In genomic region chr1:22326931-22327330, GRCh38 we compare ENCODE assay signal across 26 cellular contexts.
DNase-seq lines count a peak whose midpoint lies in the region; ATAC-seq and TF ChIP-seq lines count a peak whose summit lies in the region.
"Had no signal": no experiment of that assay in that cellular context is flagged by ENCODE, and none has a peak within 500 bp of the region (broad histone marks: within the 10 kb centered on the region; RNA-seq: fewer than 3 reads in every experiment).

No MANE protein-coding gene starts in this region.

- POLR2A ChIA-PET in WTC11 (lab: Charles Lee): no interaction called here

- 0 out of 2 replicates have a peak, but pooled peaks cover 3% of the 10 kb centered on the region for H3K9me3 Mint-ChIP-seq in WTC11
- H3K9me3 Mint-ChIP-seq in stimulated activated effector memory CD8-positive, alpha-beta T cell treated with anti-CD3 and anti-CD28 coated beads, Interleukin-12 subunit alpha, Interleukin-12 subunit beta, amount 100 ng/mL, for 72 hours: no peaks in the 10 kb centered on the region

- peaks cover 3 to 85% (median 72%) of the 10 kb centered on the region in 10 experiments; a peak in 17 of 20 replicates for H3K4me1 ChIP-seq in BLaER1 treated with 17β-estradiol and CSF1 and Interleukin-3, amounts not matched to agents 10 nM and 100 nM
- H3K4me1 ChIP-seq: A549, Caco-2, HAP-1, Peyer's patch had no signal

- ATAC-seq in WTC11 (no peak), left lobe of liver (no peak), sciatic nerve (no peak)
- ATAC-seq in stimulated activated effector memory CD8-positive, alpha-beta T cell treated with anti-CD3 and anti-CD28 coated beads, Interleukin-12 subunit alpha, Interleukin-12 subunit beta, amount 100 ng/mL, for 72 hours: no peak
- ATAC-seq: A549, GM12878, HepG2 had no signal

- H3K27ac Mint-ChIP-seq in WTC11: peak overlapping the region; percentile 18; the same call in 1 of the 2 replicates
- H3K27ac Mint-ChIP-seq in stimulated activated effector memory CD8-positive, alpha-beta T cell treated with anti-CD3 and anti-CD28 coated beads, Interleukin-12 subunit alpha, Interleukin-12 subunit beta, amount 100 ng/mL, for 72 hours: no peak overlapping the region
- H3K27ac Mint-ChIP-seq: B cell; CD4-positive, CD25-positive, alpha-beta regulatory T cell had no signal

- no peak overlapping the region for H3K9ac ChIP-seq in BLaER1 treated with 17β-estradiol and CSF1 and Interleukin-3, amounts not matched to agents 10 nM and 100 nM
- H3K9ac ChIP-seq: GM23248 had no signal

- H3K27me3 ChIP-seq in BLaER1 treated with 17β-estradiol and CSF1 and Interleukin-3, amounts not matched to agents 10 nM and 100 nM: no peaks in the 10 kb centered on the region
- H3K27me3 ChIP-seq: Peyer's patch had no signal

- TF ChIP-seq CTCF in WTC11 (IDR thresholded peaks at IDR 0.05): no peak

- peak overlapping the region in 6 of 11 experiments; percentile 2 to 59 (median 32); a peak in 7 of 22 replicates for H3K27ac ChIP-seq in BLaER1 treated with 17β-estradiol and CSF1 and Interleukin-3, amounts not matched to agents 10 nM and 100 nM
- H3K27ac ChIP-seq: A549, GM23248, HL-60, Peyer's patch had no signal

- DNase-seq in WTC11 (ENCODE audit: low spot score) (no peak), left lobe of liver (ENCODE audit: low spot score) (peak; percentile 34), sciatic nerve (ENCODE audit: low spot score) (peak; percentile 27), NCI-H128 (lab: John Stamatoyannopoulos, UW; ENCODE audit: unreplicated experiment) (no peak), hippocampal formation (lab: John Stamatoyannopoulos, UW) (no peak)
- DNase-seq in stimulated activated effector memory CD8-positive, alpha-beta T cell treated with anti-CD3 and anti-CD28 coated beads, Interleukin-12 subunit alpha, Interleukin-12 subunit beta, amount 100 ng/mL, for 72 hours (ENCODE audit: low spot score in 2 of 2): no peak
- DNase-seq in activated CD4-positive, alpha-beta T cell treated with anti-CD3 and anti-CD28 coated beads, Interleukin-2, amount 50 U/mL, for 48 hours: no peak
- DNase-seq: CD4-positive, CD25-positive, alpha-beta regulatory T cell; DND-41; GM23248; KBM-7; MM.1S; NCI-H1048; NCI-H1436; NCI-H2029 treated with DMSO at 0.1 percent for 48 hours; NCI-H345; NCI-H774 had no signal

- H3K4me3 Mint-ChIP-seq in WTC11: no peak overlapping the region
- no peak overlapping the region for H3K4me3 Mint-ChIP-seq in stimulated activated effector memory CD8-positive, alpha-beta T cell treated with anti-CD3 and anti-CD28 coated beads, Interleukin-12 subunit alpha, Interleukin-12 subunit beta, amount 100 ng/mL, for 72 hours
- H3K4me3 Mint-ChIP-seq: B cell; CD4-positive, CD25-positive, alpha-beta regulatory T cell had no signal

- peak overlapping the region in 10 of 11 experiments; percentile 5 to 83 (median 70); a peak in 18 of 22 replicates for H3K4me2 ChIP-seq in BLaER1 treated with 17β-estradiol and CSF1 and Interleukin-3, amounts not matched to agents 10 nM and 100 nM
- H3K4me2 ChIP-seq: A549 had no signal

- H3K36me3 ChIP-seq in BLaER1 treated with 17β-estradiol and CSF1 and Interleukin-3, amounts not matched to agents 10 nM and 100 nM: no peaks in the 10 kb centered on the region
- H3K36me3 ChIP-seq: HAP-1, Peyer's patch had no signal

- H3K4me1 Mint-ChIP-seq in WTC11: peaks cover 4% of the 10 kb centered on the region
- H3K4me1 Mint-ChIP-seq in stimulated activated effector memory CD8-positive, alpha-beta T cell treated with anti-CD3 and anti-CD28 coated beads, Interleukin-12 subunit alpha, Interleukin-12 subunit beta, amount 100 ng/mL, for 72 hours: no peaks in the 10 kb centered on the region
- H3K4me1 Mint-ChIP-seq: B cell; CD4-positive, CD25-positive, alpha-beta regulatory T cell had no signal

- intact Hi-C loops in sciatic nerve (cut with DNase I): no loop called here

- H3K4me3 ChIP-seq in BLaER1 treated with 17β-estradiol and CSF1 and Interleukin-3, amounts not matched to agents 10 nM and 100 nM: no peak overlapping the region
- H3K4me3 ChIP-seq: A549, GM12878, GM23248, HAP-1, Peyer's patch had no signal

- H3K9me3 ChIP-seq in BLaER1 treated with 17β-estradiol and CSF1 and Interleukin-3, amounts not matched to agents 10 nM and 100 nM (replicated peaks in 1 of 11): peaks cover 0 to 2% (median 0%) of the 10 kb centered on the region in 11 experiments; a peak in 2 of 22 replicates
- H3K9me3 ChIP-seq: A549, Caco-2, HAP-1, Peyer's patch had no signal

- no peaks in the 10 kb centered on the region for H3K36me3 Mint-ChIP-seq in WTC11
- no peaks in the 10 kb centered on the region for H3K36me3 Mint-ChIP-seq in stimulated activated effector memory CD8-positive, alpha-beta T cell treated with anti-CD3 and anti-CD28 coated beads, Interleukin-12 subunit alpha, Interleukin-12 subunit beta, amount 100 ng/mL, for 72 hours
- H3K36me3 Mint-ChIP-seq: CD4-positive, CD25-positive, alpha-beta regulatory T cell had no signal

- no peaks in the 10 kb centered on the region; the same call in 1 of the 2 replicates for H3K27me3 Mint-ChIP-seq in WTC11 (ENCODE audit: low read depth)

- H4K20me1 ChIP-seq in BLaER1 treated with 17β-estradiol and CSF1 and Interleukin-3, amounts not matched to agents 10 nM and 100 nM: no peaks in the 10 kb centered on the region

- CTCF ChIA-PET in WTC11 (lab: Charles Lee): no interaction called here

TF ChIP-seq in WTC11, 78 proteins besides CTCF, POLR2A, EP300 and RAD21:
- TF ChIP-seq SMAD4 (CRISPR knock-in tag; IDR thresholded peaks at IDR 0.05): no peak
- TF ChIP-seq ARID4B (CRISPR knock-in tag; IDR thresholded peaks at IDR 0.05; ENCODE audit: borderline replicate concordance): no peak
- TF ChIP-seq STAT6 (CRISPR knock-in tag; conservative IDR thresholded peaks at IDR 0.05; ENCODE audit: low read depth): no peak
- TF ChIP-seq FOXJ3 (CRISPR knock-in tag; IDR thresholded peaks at IDR 0.05; ENCODE audit: borderline replicate concordance): no peak
- TF ChIP-seq CREM (CRISPR knock-in tag; IDR thresholded peaks at IDR 0.05): no peak
- TF ChIP-seq KAT7 (CRISPR knock-in tag; IDR thresholded peaks at IDR 0.05; ENCODE audit: borderline replicate concordance): no peak

Comparison
In these comparisons a context has a peak if more than half of its experiments do, and no peak if none do; other contexts are left out.
1. DNase-seq: peak in left lobe of liver (single experiment) and sciatic nerve (single experiment); none in WTC11 (single experiment), stimulated activated effector memory CD8-positive, alpha-beta T cell treated with anti-CD3 and anti-CD28 coated beads, Interleukin-12 subunit alpha, Interleukin-12 subunit beta, amount 100 ng/mL, for 72 hours (0 of 2), NCI-H128 (single experiment), activated CD4-positive, alpha-beta T cell treated with anti-CD3 and anti-CD28 coated beads, Interleukin-2, amount 50 U/mL, for 48 hours (0 of 2) and hippocampal formation (0 of 2).